In genomic region chr11:95524328-95525036, GRCh38 we compare ENCODE assay signal across 22 cellular contexts.
DNase-seq lines count a peak whose midpoint lies in the region; ATAC-seq, FAIRE-seq and TF ChIP-seq lines count a peak whose summit lies in the region.
"Had no signal": no experiment of that assay in that cellular context is flagged by ENCODE, and none has a peak within 500 bp of the region (broad histone marks: within the 10 kb centered on the region; RNA-seq: fewer than 3 reads in every experiment).

No MANE protein-coding gene starts in this region.

- H3K36me3 ChIP-seq in BE2C: no peaks in the 10 kb centered on the region
- H3K36me3 ChIP-seq: suprapubic skin had no signal

- no peaks in the 10 kb centered on the region for H3K9me3 ChIP-seq in BE2C
- H3K9me3 ChIP-seq: A549, suprapubic skin had no signal

- peak; percentile 81 for DNase-seq in BE2C
- peak; percentile 39 for DNase-seq in NCI-H1436 (lab: John Stamatoyannopoulos, UW)
- peak; percentile 85 for DNase-seq in NCI-H748 (lab: John Stamatoyannopoulos, UW; ENCODE audit: unreplicated experiment)
- DNase-seq in NCI-H1930 (lab: John Stamatoyannopoulos, UW): no peak
- DNase-seq in GM10248 (ENCODE audit: extremely low spot score): no peak
- DNase-seq in SW480 (ENCODE audit: low spot score): no peak
- DNase-seq: activated CD4-positive, alpha-beta memory T cell treated with anti-CD3 and anti-CD28 coated beads, Interleukin-2, amount 10 ng/mL, durations not matched to agents 7 days and 5 days; activated CD4-positive, CD25-positive, alpha-beta regulatory T cell treated with anti-CD3 and anti-CD28 coated beads, Interleukin-2, amount 50 U/mL, for 72 hours; cerebellar nuclear complex; DND-41; head of caudate nucleus; Karpas-422; NK-92 treated with Interleukin-12 subunit alpha and Interleukin-12 subunit beta, amount 100 ng/mL, for 24 hours; PC-9; Right ventricle myocardium superior; stimulated activated CD4-positive, alpha-beta T cell treated with anti-CD3 and anti-CD28 coated beads, Interleukin-4, amount 100 ng/mL, for 1 hour had no signal

- peaks cover 36% of the 10 kb centered on the region for H3K4me1 ChIP-seq in BE2C
- H3K4me1 ChIP-seq: A549 had no signal

- H3K4me3 ChIP-seq in BE2C (ENCODE audit: low read depth, low read length): no peak overlapping the region
- H3K4me3 ChIP-seq: A549, PC-9, suprapubic skin had no signal

- peak; percentile 29 for FAIRE-seq in endometrium (lab: Jason Lieb, UNC)
- FAIRE-seq: A549 had no signal

- TF ChIP-seq CTCF in BE2C (IDR thresholded peaks at IDR 0.05; ENCODE audit: low read depth, low read length) (no peak), GM10248 (IDR thresholded peaks at IDR 0.05; ENCODE audit: control extremely low read depth, extremely low read depth, low read depth, missing control alignments) (no peak)

- no peaks in the 10 kb centered on the region for H3K27me3 ChIP-seq in BE2C
- H3K27me3 ChIP-seq: suprapubic skin had no signal

- POLR2A ChIA-PET in GM10248 (lab: Yijun Ruan, JAX): no interaction called here

- CTCF ChIA-PET in GM10248 (lab: Yijun Ruan, JAX): interaction anchor here (1.1 kb wide), 1 partner anchor 13 kb away, joined by 3 read pairs; no protein-coding TSS in a partner anchor

- ATAC-seq in HG03571 (IDR thresholded peaks at IDR 0.05; ENCODE audit: unreplicated experiment): no peak
- ATAC-seq: A549; left lobe of liver; stimulated activated memory B cell treated with anti-CD40 and anti-IgM and Interleukin-4, amounts not matched to agents 10 μg/mL and 1 μg/mL and 100 μg/mL, for 72 hours had no signal

Comparison
In these comparisons a context has a peak if more than half of its experiments do, and no peak if none do; other contexts are left out.
1. DNase-seq: peak in BE2C (single experiment), NCI-H1436 (single experiment) and NCI-H748 (single experiment); none in NCI-H1930 (0 of 2), GM10248 (single experiment) and SW480 (single experiment).